23 cellular contexts compared by ENCODE assay signal in genomic region chr3:194350726-194351071, GRCh38. TPM values are rescaled to one million over a fixed set of nuclear protein-coding genes. Genes with fewer than 3 reads are reported as not detected.
DNase-seq lines count a peak whose midpoint lies in the region; ATAC-seq and TF ChIP-seq lines count a peak whose summit lies in the region.
"Had no signal": no experiment of that assay in that cellular context is flagged by ENCODE, and none has a peak within 500 bp of the region (broad histone marks: within the 10 kb centered on the region; RNA-seq: fewer than 3 reads in every experiment).

No MANE protein-coding gene starts in this region.

- H3K4me1 ChIP-seq in left ventricle myocardium inferior (no peaks in the 10 kb centered on the region), liver (ENCODE audit: control insufficient read depth in 4 of 4, insufficient read depth in 4 of 4, low read length in 3 of 4) (peaks cover 0 to 14% (median 5%) of the 10 kb centered on the region in 4 donors)
- H3K4me1 ChIP-seq: BE2C had no signal

- ATAC-seq in left cardiac atrium (no peak), GM18519 (IDR thresholded peaks at IDR 0.05; ENCODE audit: low FRiP score, unreplicated experiment) (no peak), GM18861 (IDR thresholded peaks at IDR 0.05; ENCODE audit: unreplicated experiment) (no peak)

- TF ChIP-seq RAD21 in liver (IDR thresholded peaks at IDR 0.05), result no peak

- H3K9ac ChIP-seq in SK-N-MC (ENCODE audit: insufficient read length) (no peak overlapping the region), liver (ENCODE audit: low read depth in 1 of 2, low read length in 2 of 2) (peak overlapping the region; percentile 86 to 96)

- 33% methylated on average over 3 of the region's 3 CpGs for WGBS in liver

- H3K27me3 ChIP-seq in left ventricle myocardium inferior (ENCODE audit: low read depth), result peaks cover under 1% of the 10 kb centered on the region
- H3K27me3 ChIP-seq in liver (ENCODE audit: control insufficient read depth in 4 of 4, insufficient read depth in 4 of 4, low read length in 3 of 4), result no peaks in the 10 kb centered on the region
- H3K27me3 ChIP-seq: BE2C had no signal

- no peaks in the 10 kb centered on the region for H3K9me3 ChIP-seq in left ventricle myocardium inferior (replicated peaks)
- no peaks in the 10 kb centered on the region for H3K9me3 ChIP-seq in SK-N-MC (ENCODE audit: low read depth, low read length)
- no peaks in the 10 kb centered on the region for H3K9me3 ChIP-seq in liver (ENCODE audit: control insufficient read depth in 4 of 4, low read length in 3 of 4)
- H3K9me3 ChIP-seq: BE2C had no signal

- H3K36me3 ChIP-seq in left ventricle myocardium inferior (no peaks in the 10 kb centered on the region), SK-N-MC (ENCODE audit: insufficient read depth, low read length) (no peaks in the 10 kb centered on the region), liver (ENCODE audit: control insufficient read depth in 4 of 4, insufficient read depth in 3 of 4, low read depth in 1 of 4, low read length in 3 of 4) (peaks cover 0 to 2% (median 0%) of the 10 kb centered on the region in 4 donors)
- H3K36me3 ChIP-seq: BE2C had no signal

- intact Hi-C loops in left ventricle myocardium inferior (cut with micrococcal nuclease) (no loop called here), left cardiac atrium (cut with DNase I) (no loop called here)

- TF ChIP-seq CTCF in left ventricle myocardium inferior (IDR thresholded peaks at IDR 0.05; ENCODE audit: borderline replicate concordance) (no peak), liver (IDR thresholded peaks at IDR 0.05; ENCODE audit: low read depth, low read length, missing input control) (no peak)

- peak overlapping the region; percentile 8 for H3K4me3 ChIP-seq in left ventricle myocardium inferior
- H3K4me3 ChIP-seq in SK-N-MC, result peak overlapping the region; percentile 45
- peak overlapping the region; percentile 83 to 89 (median 84) for H3K4me3 ChIP-seq in liver (ENCODE audit: low read depth in 1 of 3, low read length in 3 of 3)

- no peak overlapping the region for H3K27ac ChIP-seq in left ventricle myocardium inferior (replicated peaks)
- H3K27ac ChIP-seq in SK-N-MC, result peak overlapping the region; percentile 75
- H3K27ac ChIP-seq in liver (ENCODE audit: low read depth in 1 of 2, low read length in 2 of 2), result peak overlapping the region; percentile 95
- H3K27ac ChIP-seq: 22Rv1, RWPE1 had no signal

- no peak for DNase-seq in left ventricle myocardium inferior
- no peak for DNase-seq in left cardiac atrium
- no peak for DNase-seq in SK-N-MC (ENCODE audit: low read depth, low spot score)
- no peak for DNase-seq in germinal center (ENCODE audit: low spot score)
- DNase-seq in activated CD4-positive, alpha-beta T cell treated with anti-CD3 and anti-CD28 coated beads for 4 hours, result no peak
- DNase-seq: CD4-positive, alpha-beta memory T cell; COR-L47; NCI-H1930; NCI-H446 treated with DMSO at 0.1 percent for 48 hours; NCI-H526 treated with DMSO at 0.1 percent for 48 hours; SHP77; T-helper 1 cell had no signal

TF ChIP-seq in liver, 16 proteins besides CTCF, POLR2A, EP300 and RAD21:
- TF ChIP-seq, protein P1, sequence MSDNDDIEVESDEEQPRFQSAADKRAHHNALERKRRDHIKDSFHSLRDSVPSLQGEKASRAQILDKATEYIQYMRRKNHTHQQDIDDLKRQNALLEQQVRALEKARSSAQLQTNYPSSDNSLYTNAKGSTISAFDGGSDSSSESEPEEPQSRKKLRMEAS (IDR thresholded peaks at IDR 0.05), result no peak
TF ChIP-seq in liver: peak in this region for 0.

RNA-seq across cellular contexts. Expression of gene CPN2, which starts 0.4 kb away (rescaled TPM):
- total RNA-seq in left ventricle myocardium inferior, result 2.4 TPM
- not detected for total RNA-seq in left cardiac atrium
- 10 to 100 TPM; 20.4 to 87.9 TPM for total RNA-seq in liver
- 100 to 1,000 TPM; 169 to 196 TPM for polyA plus RNA-seq in liver
- total RNA-seq: CD4-positive, alpha-beta memory T cell; Daoy; H1; HT1080; OCI-LY7; SK-MEL-5 had no signal
- polyA plus RNA-seq: CD4-positive, alpha-beta memory T cell had no signal

RNA-seq across cellular contexts. Expression of gene LRRC15, which starts 18.8 kb away (rescaled TPM):
- total RNA-seq in left ventricle myocardium inferior, result 0.14 TPM
- total RNA-seq in left cardiac atrium, result under 1 TPM; 0.18 to 0.74 TPM
- under 1 TPM in 1 of 2 donors, not detected in 1; 0.08 TPM for total RNA-seq in liver
- polyA plus RNA-seq in liver, result under 1 TPM; 0.03 to 0.05 TPM
- total RNA-seq: CD4-positive, alpha-beta memory T cell; OCI-LY7; SK-MEL-5 had no signal
- polyA plus RNA-seq: CD4-positive, alpha-beta memory T cell had no signal

RNA-seq across cellular contexts. Expression of gene GP5, which starts 48.4 kb away (rescaled TPM):
- total RNA-seq in left ventricle myocardium inferior, result not detected
- under 1 TPM; 0.06 to 0.21 TPM for total RNA-seq in left cardiac atrium
- 1 to 10 TPM in 1 of 2 donors, under 1 TPM in 1; 0.17 to 3.3 TPM for total RNA-seq in liver
- polyA plus RNA-seq in liver, result under 1 TPM; 0.03 to 0.15 TPM
- total RNA-seq: Daoy, HT1080, SK-MEL-5 had no signal

Comparison
In these comparisons a context has a peak if more than half of its experiments do, and no peak if none do; other contexts are left out.
1. H3K4me3 ChIP-seq: peak in every context shown above with its lines; median percentile 84 in liver; 45 in SK-N-MC; 8 in left ventricle myocardium inferior.